Comparison of ENCODE assay signal across 1 cellular context in the genomic region with DNA sequence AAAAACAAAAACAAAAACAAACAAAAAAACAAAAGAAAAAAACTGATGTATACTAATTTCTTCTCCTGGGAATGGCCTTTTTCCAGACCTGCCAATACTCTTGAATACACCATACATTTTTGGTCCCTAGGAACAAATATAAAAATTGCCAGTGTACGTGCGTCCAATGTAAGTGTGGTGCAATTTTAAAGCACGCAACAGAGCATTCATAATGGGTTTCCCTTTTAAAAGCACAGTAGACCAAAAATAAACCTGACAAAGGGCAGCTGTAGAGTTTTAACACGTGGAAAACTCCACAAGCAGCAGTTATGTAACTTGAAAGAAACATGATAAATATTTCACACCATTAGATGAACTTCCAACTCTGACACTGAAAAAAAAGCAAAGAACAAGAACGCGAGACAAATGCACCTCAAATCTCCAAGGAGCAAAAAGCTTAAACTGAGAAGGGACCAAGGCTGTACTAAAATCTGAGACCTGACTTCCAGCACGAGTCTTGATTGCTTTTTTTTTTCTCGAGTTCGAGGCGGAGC.
TF ChIP-seq lines count a peak whose summit lies in the region.

No MANE protein-coding gene starts in this region.

TF ChIP-seq in SK-N-SH treated with all-trans-retinoic acid at 6 μM for 48 hours, 23 proteins besides CTCF, POLR2A, EP300 and RAD21 (continued from another document):
- no peak for TF ChIP-seq TSHZ2 (CRISPR knock-in tag; IDR thresholded peaks at IDR 0.05)
- TF ChIP-seq, protein P1, sequence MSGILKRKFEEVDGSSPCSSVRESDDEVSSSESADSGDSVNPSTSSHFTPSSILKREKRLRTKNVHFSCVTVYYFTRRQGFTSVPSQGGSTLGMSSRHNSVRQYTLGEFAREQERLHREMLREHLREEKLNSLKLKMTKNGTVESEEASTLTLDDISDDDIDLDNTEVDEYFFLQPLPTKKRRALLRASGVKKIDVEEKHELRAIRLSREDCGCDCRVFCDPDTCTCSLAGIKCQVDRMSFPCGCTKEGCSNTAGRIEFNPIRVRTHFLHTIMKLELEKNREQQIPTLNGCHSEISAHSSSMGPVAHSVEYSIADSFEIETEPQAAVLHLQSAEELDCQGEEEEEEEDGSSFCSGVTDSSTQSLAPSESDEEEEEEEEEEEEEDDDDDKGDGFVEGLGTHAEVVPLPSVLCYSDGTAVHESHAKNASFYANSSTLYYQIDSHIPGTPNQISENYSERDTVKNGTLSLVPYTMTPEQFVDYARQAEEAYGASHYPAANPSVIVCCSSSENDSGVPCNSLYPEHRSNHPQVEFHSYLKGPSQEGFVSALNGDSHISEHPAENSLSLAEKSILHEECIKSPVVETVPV (CRISPR knock-in tag; IDR thresholded peaks at IDR 0.05), result no peak
- no peak for TF ChIP-seq TCF4 (CRISPR knock-in tag; IDR thresholded peaks at IDR 0.05; ENCODE audit: borderline replicate concordance)
- no peak for TF ChIP-seq ESRRG (CRISPR knock-in tag; IDR thresholded peaks at IDR 0.05)
- no peak for TF ChIP-seq ZNF565 (CRISPR knock-in tag; conservative IDR thresholded peaks at IDR 0.05; ENCODE audit: low read depth)
- TF ChIP-seq ZNF8 (CRISPR knock-in tag; IDR thresholded peaks at IDR 0.05), result no peak
- TF ChIP-seq, protein P2, sequence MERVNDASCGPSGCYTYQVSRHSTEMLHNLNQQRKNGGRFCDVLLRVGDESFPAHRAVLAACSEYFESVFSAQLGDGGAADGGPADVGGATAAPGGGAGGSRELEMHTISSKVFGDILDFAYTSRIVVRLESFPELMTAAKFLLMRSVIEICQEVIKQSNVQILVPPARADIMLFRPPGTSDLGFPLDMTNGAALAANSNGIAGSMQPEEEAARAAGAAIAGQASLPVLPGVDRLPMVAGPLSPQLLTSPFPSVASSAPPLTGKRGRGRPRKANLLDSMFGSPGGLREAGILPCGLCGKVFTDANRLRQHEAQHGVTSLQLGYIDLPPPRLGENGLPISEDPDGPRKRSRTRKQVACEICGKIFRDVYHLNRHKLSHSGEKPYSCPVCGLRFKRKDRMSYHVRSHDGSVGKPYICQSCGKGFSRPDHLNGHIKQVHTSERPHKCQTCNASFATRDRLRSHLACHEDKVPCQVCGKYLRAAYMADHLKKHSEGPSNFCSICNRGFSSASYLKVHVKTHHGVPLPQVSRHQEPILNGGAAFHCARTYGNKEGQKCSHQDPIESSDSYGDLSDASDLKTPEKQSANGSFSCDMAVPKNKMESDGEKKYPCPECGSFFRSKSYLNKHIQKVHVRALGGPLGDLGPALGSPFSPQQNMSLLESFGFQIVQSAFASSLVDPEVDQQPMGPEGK (CRISPR knock-in tag; IDR thresholded peaks at IDR 0.05; ENCODE audit: borderline replicate concordance), result no peak
- no peak for TF ChIP-seq BACH2 (CRISPR knock-in tag; IDR thresholded peaks at IDR 0.05; ENCODE audit: borderline replicate concordance)
